24 cellular contexts compared by ENCODE assay signal in the genomic region with DNA sequence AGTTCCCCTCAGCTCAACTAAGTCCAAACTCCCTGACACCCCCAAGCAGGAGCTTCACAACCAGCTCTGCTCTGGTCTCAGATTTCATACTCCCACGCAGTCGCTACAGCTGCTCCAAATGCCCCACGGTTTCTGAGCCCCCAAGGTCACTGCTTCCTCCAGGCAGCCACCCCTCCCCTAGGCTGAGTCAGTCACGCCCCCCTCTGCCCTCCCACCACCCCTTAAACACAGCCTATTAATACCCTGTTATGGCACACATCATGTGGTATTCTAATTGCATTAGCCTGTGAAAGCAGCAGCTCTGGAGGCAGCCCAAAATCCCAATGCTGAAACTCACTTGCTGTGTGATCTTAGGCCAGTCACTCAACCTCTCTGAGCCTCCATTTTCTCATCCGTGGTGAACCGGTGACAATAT. TPM values are rescaled to one million over a fixed set of nuclear protein-coding genes. Genes with fewer than 3 reads are reported as not detected.
DNase-seq lines count a peak whose midpoint lies in the region; ATAC-seq and TF ChIP-seq lines count a peak whose summit lies in the region.
"Had no signal": no experiment of that assay in that cellular context is flagged by ENCODE, and none has a peak within 500 bp of the region (broad histone marks: within the 10 kb centered on the region; RNA-seq: fewer than 3 reads in every experiment).

No MANE protein-coding gene starts in this region.

- TF ChIP-seq CTCF in GM23338 (conservative IDR thresholded peaks at IDR 0.05; ENCODE audit: low read depth in 2 of 2) = no peak
- no peak for TF ChIP-seq CTCF in fibroblast of pulmonary artery (IDR thresholded peaks at IDR 0.05; ENCODE audit: low read length, missing control alignments)
- no peak for TF ChIP-seq CTCF in breast epithelium (IDR thresholded peaks at IDR 0.05)

- ATAC-seq in GM23338 = peak; percentile 60; the same call in 2 of the 3 replicates
- no peak for ATAC-seq in HG03439 (IDR thresholded peaks at IDR 0.05; ENCODE audit: unreplicated experiment)
- ATAC-seq: activated CD4-positive, alpha-beta T cell treated with anti-CD3 and anti-CD28 coated beads for 36 hours had no signal

- H4K20me1 ChIP-seq in GM23338 (replicated peaks; ENCODE audit: insufficient read depth) = no peaks in the 10 kb centered on the region

- no peaks in the 10 kb centered on the region for H3F3A ChIP-seq in GM23338 (replicated peaks; ENCODE audit: low read depth)

- no peak for DNase-seq in GM23338 (ENCODE audit: low spot score)
- DNase-seq in NCI-H82 treated with DMSO at 0.1 percent for 48 hours (lab: John Stamatoyannopoulos, UW; ENCODE audit: unreplicated experiment) = peak; percentile 57
- DNase-seq in fibroblast of pulmonary artery (ENCODE audit: low read depth) = peak; percentile 28
- DNase-seq in skeletal muscle cell (ENCODE audit: low read depth) = peak; percentile 60
- no peak for DNase-seq in breast epithelium (ENCODE audit: low spot score in 2 of 2)
- no peak for DNase-seq in stimulated activated CD4-positive, alpha-beta T cell treated with anti-CD3 and anti-CD28 coated beads, Interleukin-4, amount 100 ng/mL, for 24 hours
- DNase-seq: activated CD4-positive, alpha-beta T cell treated with anti-CD3 and anti-CD28 coated beads for 36 hours; activated CD8-positive, alpha-beta memory T cell treated with anti-CD3 and anti-CD28 coated beads, Interleukin-2, amount 50 U/mL, for 48 hours; activated naive CD4-positive, alpha-beta T cell; DMS53; erythroblast; heart left ventricle; KBM-7; NCI-H1436; NCI-H2227 treated with DMSO at 0.1 percent for 48 hours; SHP77; sigmoid colon; thyroid gland had no signal

- intact Hi-C loops in breast epithelium (cut with DNase I; ENCODE audit: low total_unique reads) = no loop called here

- H3K36me3 ChIP-seq in GM23338 (ENCODE audit: insufficient read depth) (no peaks in the 10 kb centered on the region), breast epithelium (no peaks in the 10 kb centered on the region)
- H3K36me3 ChIP-seq: ascending aorta, heart left ventricle, sigmoid colon, thyroid gland had no signal

- H3K9me2 ChIP-seq in GM23338 (ENCODE audit: insufficient read depth) = no peaks in the 10 kb centered on the region

- no peak overlapping the region for H3K4me2 ChIP-seq in GM23338

- H2AFZ ChIP-seq in GM23338 = no peak overlapping the region

- no peaks in the 10 kb centered on the region for H3K4me1 ChIP-seq in GM23338 (ENCODE audit: insufficient read depth)
- H3K4me1 ChIP-seq in breast epithelium = no peaks in the 10 kb centered on the region
- H3K4me1 ChIP-seq: ascending aorta, heart left ventricle, sigmoid colon, thyroid gland had no signal

- no peak overlapping the region for H3K4me3 Mint-ChIP-seq in GM23338
- H3K4me3 Mint-ChIP-seq: activated CD4-positive, alpha-beta T cell treated with anti-CD3 and anti-CD28 coated beads for 36 hours; T-helper 2 cell treated with Interferon-gamma antibody and Interleukin-4, amounts not matched to agents 5 μg/mL and 100 μg/mL, for 36 hours had no signal

- H3K4me3 ChIP-seq in GM23338 (no peak overlapping the region), fibroblast of pulmonary artery (replicated peaks; ENCODE audit: low read depth, low read length) (no peak overlapping the region), skeletal muscle cell (ENCODE audit: low read depth, low read length) (no peak overlapping the region), breast epithelium (no peak overlapping the region)
- H3K4me3 ChIP-seq: ascending aorta, heart left ventricle, sigmoid colon, thyroid gland had no signal

- no peak for TF ChIP-seq POLR2A in breast epithelium (IDR thresholded peaks at IDR 0.05)

- no peak overlapping the region for H3K27ac Mint-ChIP-seq in GM23338
- H3K27ac Mint-ChIP-seq: activated CD4-positive, alpha-beta T cell treated with anti-CD3 and anti-CD28 coated beads for 36 hours; T-helper 2 cell treated with Interferon-gamma antibody and Interleukin-4, amounts not matched to agents 5 μg/mL and 100 μg/mL, for 36 hours had no signal

- H3K4me1 Mint-ChIP-seq in GM23338 = no peaks in the 10 kb centered on the region
- H3K4me1 Mint-ChIP-seq: activated CD4-positive, alpha-beta T cell treated with anti-CD3 and anti-CD28 coated beads for 36 hours had no signal

- H3K27ac ChIP-seq in GM23338 (ENCODE audit: low read depth) (no peak overlapping the region), breast epithelium (no peak overlapping the region)
- H3K27ac ChIP-seq: C4-2B, heart left ventricle, sigmoid colon, thyroid gland had no signal

- H3K79me2 ChIP-seq in GM23338 (replicated peaks; ENCODE audit: insufficient read depth) = no peaks in the 10 kb centered on the region

- no peaks in the 10 kb centered on the region for H3K9me3 ChIP-seq in breast epithelium
- H3K9me3 ChIP-seq: ascending aorta, heart left ventricle, sigmoid colon, thyroid gland had no signal

- H3K36me3 Mint-ChIP-seq in GM23338 (ENCODE audit: low read depth) = no peaks in the 10 kb centered on the region; the same call in 2 of the 3 replicates

- no peaks in the 10 kb centered on the region for H3K9me3 Mint-ChIP-seq in GM23338
- H3K9me3 Mint-ChIP-seq: T-helper 2 cell treated with Interferon-gamma antibody and Interleukin-4, amounts not matched to agents 5 μg/mL and 100 μg/mL, for 36 hours had no signal

- H3K27me3 ChIP-seq in GM23338 (ENCODE audit: insufficient read depth) = no peaks in the 10 kb centered on the region
- H3K27me3 ChIP-seq in breast epithelium = no peaks in the 10 kb centered on the region
- H3K27me3 ChIP-seq: ascending aorta, thyroid gland had no signal

- H3K27me3 Mint-ChIP-seq in GM23338 (ENCODE audit: insufficient read depth, low read depth, poor library complexity) = peaks cover 10% of the 10 kb centered on the region

TF ChIP-seq in GM23338, 12 proteins besides CTCF, POLR2A, EP300 and RAD21:
- TF ChIP-seq EZH2phosphoT487 (IDR thresholded peaks at IDR 0.05; ENCODE audit: unreplicated experiment) = no peak
- no peak for TF ChIP-seq POLR2AphosphoS5 (IDR thresholded peaks at IDR 0.05; ENCODE audit: low read depth)
- no peak for TF ChIP-seq ZNF331 (CRISPR knock-in tag; IDR thresholded peaks at IDR 0.05; ENCODE audit: low read depth)
- no peak for TF ChIP-seq STAT1 (IDR thresholded peaks at IDR 0.05; ENCODE audit: unreplicated experiment)
- TF ChIP-seq, protein P1, sequence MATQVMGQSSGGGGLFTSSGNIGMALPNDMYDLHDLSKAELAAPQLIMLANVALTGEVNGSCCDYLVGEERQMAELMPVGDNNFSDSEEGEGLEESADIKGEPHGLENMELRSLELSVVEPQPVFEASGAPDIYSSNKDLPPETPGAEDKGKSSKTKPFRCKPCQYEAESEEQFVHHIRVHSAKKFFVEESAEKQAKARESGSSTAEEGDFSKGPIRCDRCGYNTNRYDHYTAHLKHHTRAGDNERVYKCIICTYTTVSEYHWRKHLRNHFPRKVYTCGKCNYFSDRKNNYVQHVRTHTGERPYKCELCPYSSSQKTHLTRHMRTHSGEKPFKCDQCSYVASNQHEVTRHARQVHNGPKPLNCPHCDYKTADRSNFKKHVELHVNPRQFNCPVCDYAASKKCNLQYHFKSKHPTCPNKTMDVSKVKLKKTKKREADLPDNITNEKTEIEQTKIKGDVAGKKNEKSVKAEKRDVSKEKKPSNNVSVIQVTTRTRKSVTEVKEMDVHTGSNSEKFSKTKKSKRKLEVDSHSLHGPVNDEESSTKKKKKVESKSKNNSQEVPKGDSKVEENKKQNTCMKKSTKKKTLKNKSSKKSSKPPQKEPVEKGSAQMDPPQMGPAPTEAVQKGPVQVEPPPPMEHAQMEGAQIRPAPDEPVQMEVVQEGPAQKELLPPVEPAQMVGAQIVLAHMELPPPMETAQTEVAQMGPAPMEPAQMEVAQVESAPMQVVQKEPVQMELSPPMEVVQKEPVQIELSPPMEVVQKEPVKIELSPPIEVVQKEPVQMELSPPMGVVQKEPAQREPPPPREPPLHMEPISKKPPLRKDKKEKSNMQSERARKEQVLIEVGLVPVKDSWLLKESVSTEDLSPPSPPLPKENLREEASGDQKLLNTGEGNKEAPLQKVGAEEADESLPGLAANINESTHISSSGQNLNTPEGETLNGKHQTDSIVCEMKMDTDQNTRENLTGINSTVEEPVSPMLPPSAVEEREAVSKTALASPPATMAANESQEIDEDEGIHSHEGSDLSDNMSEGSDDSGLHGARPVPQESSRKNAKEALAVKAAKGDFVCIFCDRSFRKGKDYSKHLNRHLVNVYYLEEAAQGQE (IDR thresholded peaks at IDR 0.05; ENCODE audit: unreplicated experiment) = no peak

RNA-seq across cellular contexts. Expression of a gene that starts 51.5 kb away (rescaled TPM):
- 0.63 TPM in 1 of 2 replicates, not detected in the other for total RNA-seq in GM23338 (2014; rRNA removed; shearing (Covaris generic))
- 0.19 and 0.36 TPM in 2 replicates for polyA plus RNA-seq in GM23338 (2016; fragmentation: Nextera tagmentation; extraction: Ambion mirVana)
- not detected for total RNA-seq in breast epithelium
- total RNA-seq: activated CD4-positive, alpha-beta T cell treated with anti-CD3 and anti-CD28 coated beads for 36 hours; ascending aorta; dermis microvascular lymphatic vessel endothelial cell; thyroid gland had no signal
- polyA plus RNA-seq: keratinocyte had no signal

Comparison
In these comparisons a context has a peak if more than half of its experiments do, and no peak if none do; other contexts are left out.
1. DNase-seq: peak in NCI-H82 treated with DMSO at 0.1 percent for 48 hours (single experiment), fibroblast of pulmonary artery (single experiment) and skeletal muscle cell (single experiment); none in GM23338 (single experiment), breast epithelium (0 of 2) and stimulated activated CD4-positive, alpha-beta T cell treated with anti-CD3 and anti-CD28 coated beads, Interleukin-4, amount 100 ng/mL, for 24 hours (single experiment).